19 cellular contexts compared by ENCODE assay signal in genomic region chr2:24181849-24182248, GRCh38. TPM values are rescaled to one million over a fixed set of nuclear protein-coding genes. Genes with fewer than 3 reads are reported as not detected.
DNase-seq lines count a peak whose midpoint lies in the region; ATAC-seq and TF ChIP-seq lines count a peak whose summit lies in the region.
"Had no signal": no experiment of that assay in that cellular context is flagged by ENCODE, and none has a peak within 500 bp of the region (broad histone marks: within the 10 kb centered on the region; RNA-seq: fewer than 3 reads in every experiment).

No MANE protein-coding gene starts in this region.

- H3K4me1 Mint-ChIP-seq in activated T-helper 2 cell treated with anti-CD3 and anti-CD28 coated beads, Interferon-gamma antibody, Interleukin-2, Interleukin-4, amounts not matched to agents 10 μg/mL and 5 μg/mL and 100 μg/mL, durations not matched to agents 14 hours and 24 hours and 36 hours (ENCODE audit: low read depth) = no peaks in the 10 kb centered on the region
- H3K4me1 Mint-ChIP-seq in immature natural killer cell = no peaks in the 10 kb centered on the region
- H3K4me1 Mint-ChIP-seq: CD8-positive, alpha-beta memory T cell; GM23338 had no signal

- no peak for ATAC-seq in HG03469 (IDR thresholded peaks at IDR 0.05; ENCODE audit: unreplicated experiment)
- ATAC-seq: GM23338 had no signal

- no peak for TF ChIP-seq CTCF in NB4 (IDR thresholded peaks at IDR 0.05; ENCODE audit: low read depth, low read length)

- peak; percentile 47 for DNase-seq in GF-D8 (lab: John Stamatoyannopoulos, UW)
- DNase-seq in NB4 (ENCODE audit: low read depth) = peak; percentile 31
- DNase-seq in SHP77 treated with DMSO at 0.1 percent for 48 hours (lab: John Stamatoyannopoulos, UW) = peak; percentile 7
- DNase-seq in left kidney (ENCODE audit: low read depth, low spot score) = peak; percentile 88
- DNase-seq in activated T-helper 2 cell treated with anti-CD3 and anti-CD28 coated beads, Interferon-gamma antibody, Interleukin-2, Interleukin-4, amounts not matched to agents 10 μg/mL and 5 μg/mL and 100 μg/mL, durations not matched to agents 14 hours and 24 hours and 36 hours (ENCODE audit: low spot score) = no peak
- no peak for DNase-seq in activated gamma-delta T cell (lab: John Stamatoyannopoulos, UW)
- no peak for DNase-seq in immature natural killer cell
- DNase-seq: activated naive CD8-positive, alpha-beta T cell treated with anti-CD3 and anti-CD28 coated beads, Interleukin-2, amount 10 ng/mL, durations not matched to agents 7 days and 5 days; CD8-positive, alpha-beta memory T cell; MG63; sigmoid colon; trophoblast cell had no signal

- H3K4me3 Mint-ChIP-seq in activated T-helper 2 cell treated with anti-CD3 and anti-CD28 coated beads, Interferon-gamma antibody, Interleukin-2, Interleukin-4, amounts not matched to agents 10 μg/mL and 5 μg/mL and 100 μg/mL, durations not matched to agents 14 hours and 24 hours and 36 hours (ENCODE audit: low read depth) = no peak overlapping the region
- H3K4me3 Mint-ChIP-seq in immature natural killer cell = no peak overlapping the region
- H3K4me3 Mint-ChIP-seq: activated naive CD8-positive, alpha-beta T cell treated with anti-CD3 and anti-CD28 coated beads, Interleukin-2, amount 10 ng/mL, durations not matched to agents 7 days and 5 days; brain; CD8-positive, alpha-beta memory T cell; GM23338; stimulated activated naive CD8-positive, alpha-beta T cell treated with anti-CD3 and anti-CD28 coated beads, Interleukin-15, Interleukin-2, amounts not matched to agents 100 ng/mL and 50 ng/mL, for 24 hours; T-helper 2 cell treated with Interferon-gamma antibody and Interleukin-4, amounts not matched to agents 5 μg/mL and 100 μg/mL, for 36 hours had no signal

- no peak overlapping the region for H3K27ac Mint-ChIP-seq in activated T-helper 2 cell treated with anti-CD3 and anti-CD28 coated beads, Interferon-gamma antibody, Interleukin-2, Interleukin-4, amounts not matched to agents 10 μg/mL and 5 μg/mL and 100 μg/mL, durations not matched to agents 14 hours and 24 hours and 36 hours
- no peak overlapping the region for H3K27ac Mint-ChIP-seq in immature natural killer cell
- H3K27ac Mint-ChIP-seq: activated naive CD8-positive, alpha-beta T cell treated with anti-CD3 and anti-CD28 coated beads, Interleukin-2, amount 10 ng/mL, durations not matched to agents 7 days and 5 days; brain; stimulated activated naive CD8-positive, alpha-beta T cell treated with anti-CD3 and anti-CD28 coated beads, Interleukin-15, Interleukin-2, amounts not matched to agents 100 ng/mL and 50 ng/mL, for 24 hours; T-helper 2 cell treated with Interferon-gamma antibody and Interleukin-4, amounts not matched to agents 5 μg/mL and 100 μg/mL, for 36 hours had no signal

- no peak overlapping the region for H3K4me3 ChIP-seq in NB4 (ENCODE audit: low read depth, low read length)
- H3K4me3 ChIP-seq: coronary artery, GM23338, MG63, sigmoid colon, SK-N-MC had no signal

- peaks cover 3% of the 10 kb centered on the region for H3K27me3 Mint-ChIP-seq in activated T-helper 2 cell treated with anti-CD3 and anti-CD28 coated beads, Interferon-gamma antibody, Interleukin-2, Interleukin-4, amounts not matched to agents 10 μg/mL and 5 μg/mL and 100 μg/mL, durations not matched to agents 14 hours and 24 hours and 36 hours (ENCODE audit: low read depth)
- H3K27me3 Mint-ChIP-seq in immature natural killer cell (ENCODE audit: low read depth in 3 of 3) = peaks cover 0 to 3% (median 0%) of the 10 kb centered on the region in 3 donors
- H3K27me3 Mint-ChIP-seq: CD8-positive, alpha-beta memory T cell; stimulated activated naive CD8-positive, alpha-beta T cell treated with anti-CD3 and anti-CD28 coated beads, Interleukin-15, Interleukin-2, amounts not matched to agents 100 ng/mL and 50 ng/mL, for 24 hours had no signal

- no peaks in the 10 kb centered on the region for H3K9me3 Mint-ChIP-seq in activated T-helper 2 cell treated with anti-CD3 and anti-CD28 coated beads, Interferon-gamma antibody, Interleukin-2, Interleukin-4, amounts not matched to agents 10 μg/mL and 5 μg/mL and 100 μg/mL, durations not matched to agents 14 hours and 24 hours and 36 hours
- no peaks in the 10 kb centered on the region for H3K9me3 Mint-ChIP-seq in immature natural killer cell
- H3K9me3 Mint-ChIP-seq: activated naive CD8-positive, alpha-beta T cell treated with anti-CD3 and anti-CD28 coated beads, Interleukin-2, amount 10 ng/mL, durations not matched to agents 7 days and 5 days; CD8-positive, alpha-beta memory T cell; GM23338; stimulated activated naive CD8-positive, alpha-beta T cell treated with anti-CD3 and anti-CD28 coated beads, Interleukin-15, Interleukin-2, amounts not matched to agents 100 ng/mL and 50 ng/mL, for 24 hours; T-helper 2 cell treated with Interferon-gamma antibody and Interleukin-4, amounts not matched to agents 5 μg/mL and 100 μg/mL, for 36 hours had no signal

- H3K36me3 Mint-ChIP-seq in activated T-helper 2 cell treated with anti-CD3 and anti-CD28 coated beads, Interferon-gamma antibody, Interleukin-2, Interleukin-4, amounts not matched to agents 10 μg/mL and 5 μg/mL and 100 μg/mL, durations not matched to agents 14 hours and 24 hours and 36 hours (ENCODE audit: low read depth) = no peaks in the 10 kb centered on the region
- peaks cover 0 to 1% (median 0%) of the 10 kb centered on the region in 3 donors for H3K36me3 Mint-ChIP-seq in immature natural killer cell
- H3K36me3 Mint-ChIP-seq: activated naive CD8-positive, alpha-beta T cell treated with anti-CD3 and anti-CD28 coated beads, Interleukin-2, amount 10 ng/mL, durations not matched to agents 7 days and 5 days; CD8-positive, alpha-beta memory T cell had no signal

- intact Hi-C loops in activated T-helper 2 cell treated with anti-CD3 and anti-CD28 coated beads, Interferon-gamma antibody, Interleukin-2, Interleukin-4, amounts not matched to agents 10 μg/mL and 5 μg/mL and 100 μg/mL, durations not matched to agents 14 hours and 24 hours and 36 hours (cut with micrococcal nuclease) = no loop called here

- TF ChIP-seq POLR2A in NB4 (IDR thresholded peaks at IDR 0.05; ENCODE audit: extremely low read depth, insufficient read length) = no peak

RNA-seq across cellular contexts. Expression of gene FAM228A, which starts 7.0 kb away (rescaled TPM):
- total RNA-seq in activated T-helper 2 cell treated with anti-CD3 and anti-CD28 coated beads, Interferon-gamma antibody, Interleukin-2, Interleukin-4, amounts not matched to agents 10 μg/mL and 5 μg/mL and 100 μg/mL, durations not matched to agents 14 hours and 24 hours and 36 hours = 0.21 TPM in 1 of 2 replicates, not detected in the other
- polyA plus RNA-seq in immature natural killer cell = under 1 TPM; 0.14 to 0.41 (median 0.21) TPM
- total RNA-seq: CD8-positive, alpha-beta memory T cell had no signal
- polyA plus RNA-seq: CD8-positive, alpha-beta memory T cell had no signal

RNA-seq across cellular contexts. Expression of gene FAM228B, which starts 58.6 kb away (rescaled TPM):
- total RNA-seq in activated T-helper 2 cell treated with anti-CD3 and anti-CD28 coated beads, Interferon-gamma antibody, Interleukin-2, Interleukin-4, amounts not matched to agents 10 μg/mL and 5 μg/mL and 100 μg/mL, durations not matched to agents 14 hours and 24 hours and 36 hours = 4.5 and 6.3 TPM in 2 replicates
- polyA plus RNA-seq in immature natural killer cell = 10 to 100 TPM in 2 of 3 donors, 1 to 10 TPM in 1; 4.1 to 16.2 (median 16.1) TPM

RNA-seq across cellular contexts. Expression of gene PFN4, which starts 58.7 kb away (rescaled TPM):
- 0.30 TPM in 1 of 2 replicates, not detected in the other for total RNA-seq in activated T-helper 2 cell treated with anti-CD3 and anti-CD28 coated beads, Interferon-gamma antibody, Interleukin-2, Interleukin-4, amounts not matched to agents 10 μg/mL and 5 μg/mL and 100 μg/mL, durations not matched to agents 14 hours and 24 hours and 36 hours
- not detected for polyA plus RNA-seq in immature natural killer cell
- total RNA-seq: activated naive CD8-positive, alpha-beta T cell treated with anti-CD3 and anti-CD28 coated beads, Interleukin-2, amount 10 ng/mL, durations not matched to agents 7 days and 5 days had no signal
- polyA plus RNA-seq: CD8-positive, alpha-beta memory T cell; GM23338 had no signal

Comparison
In these comparisons a context has a peak if more than half of its experiments do, and no peak if none do; other contexts are left out.
1. DNase-seq: peak in GF-D8 (single experiment), NB4 (single experiment), SHP77 treated with DMSO at 0.1 percent for 48 hours (single experiment) and left kidney (single experiment); none in activated T-helper 2 cell treated with anti-CD3 and anti-CD28 coated beads, Interferon-gamma antibody, Interleukin-2, Interleukin-4, amounts not matched to agents 10 μg/mL and 5 μg/mL and 100 μg/mL, durations not matched to agents 14 hours and 24 hours and 36 hours (single experiment), activated gamma-delta T cell (single experiment) and immature natural killer cell (0 of 3).